8 cellular contexts compared by ENCODE assay signal in the genomic region with DNA sequence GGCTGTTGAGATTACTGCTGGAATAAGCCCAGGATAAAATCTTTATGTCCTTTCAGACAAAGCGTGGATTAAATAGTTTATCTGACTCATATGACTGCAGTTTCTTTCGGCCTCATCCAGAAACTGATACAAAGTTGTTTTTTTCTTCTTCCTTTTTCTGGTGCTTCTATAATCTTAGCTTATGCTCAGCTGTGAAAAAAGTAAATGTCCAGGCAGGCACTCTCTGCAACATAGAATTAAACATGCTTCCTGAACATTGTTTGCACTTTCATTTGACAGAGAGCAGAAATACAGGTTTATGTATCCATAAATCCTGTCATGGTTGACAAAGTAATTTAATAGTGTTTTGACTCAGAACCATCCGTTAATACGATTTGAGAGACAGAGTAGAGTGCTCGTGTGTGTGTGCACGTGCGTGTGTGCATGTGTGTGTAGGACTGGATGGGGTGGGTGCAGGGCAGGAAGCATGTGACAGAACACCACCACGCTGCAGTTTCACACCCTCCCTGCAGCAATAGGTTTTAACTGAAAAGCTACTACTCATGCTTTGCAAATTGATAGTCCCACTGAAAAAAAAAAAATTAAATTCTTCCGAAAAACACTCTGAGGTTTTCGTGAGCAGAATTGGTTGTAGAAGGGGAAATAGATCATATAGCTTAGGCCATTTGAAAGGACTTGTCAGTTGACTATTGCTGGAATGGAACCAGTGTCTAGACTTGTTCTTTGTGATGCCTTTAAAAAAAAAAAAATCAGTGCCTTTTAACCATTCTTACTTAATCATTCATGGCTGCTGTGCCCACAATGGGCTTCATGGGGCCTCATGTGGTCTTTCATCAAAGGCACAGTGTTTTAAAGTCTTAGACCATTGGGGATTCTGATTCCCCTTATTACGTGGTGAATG.
DNase-seq lines count a peak whose midpoint lies in the region; ATAC-seq and TF ChIP-seq lines count a peak whose summit lies in the region.

No MANE protein-coding gene starts in this region.

- H3F3A ChIP-seq in GM23248 (ENCODE audit: insufficient read depth): peaks cover 13% of the 10 kb centered on the region

- no peak overlapping the region for H2AFZ ChIP-seq in GM23248

- H3K27me3 ChIP-seq in endodermal cell (ENCODE audit: control insufficient read depth, insufficient read depth, low read length, poor library complexity, severe bottlenecking): no peaks in the 10 kb centered on the region
- H3K27me3 ChIP-seq in GM23248 (replicated peaks; ENCODE audit: insufficient read depth): no peaks in the 10 kb centered on the region

- peaks cover 39% of the 10 kb centered on the region for H3K4me1 Mint-ChIP-seq in activated CD4-positive, alpha-beta T cell treated with anti-CD3 and anti-CD28 coated beads, Interleukin-2, amount 10 ng/mL, durations not matched to agents 7 days and 5 days
- H3K4me1 Mint-ChIP-seq in endodermal cell: peaks cover 45% of the 10 kb centered on the region

- POLR2A ChIA-PET in activated CD4-positive, alpha-beta T cell treated with anti-CD3 and anti-CD28 coated beads, Interleukin-2, amount 10 ng/mL, durations not matched to agents 7 days and 5 days (lab: Charles Lee): interaction anchor here (0.6 kb wide), 1 partner anchor 512 kb away, joined by 4 read pairs; no protein-coding TSS in a partner anchor

- WGBS in endodermal cell (ENCODE audit: insufficient coverage in 1 of 2, insufficient read length in 1 of 2), 2 experiments: 73 to 90% methylated on average over 5 to 11 of the region's 11 CpGs
- WGBS in GM23248 (ENCODE audit: low coverage in 1 of 2, low lambda C conversion rate in 2 of 2, missing lambda C conversion rate in 2 of 2), 2 experiments: 84 to 90% methylated on average over 11 of the region's 11 CpGs

- H3K4me3 ChIP-seq in endodermal cell (ENCODE audit: low read length) (no peak overlapping the region), foreskin fibroblast (ENCODE audit: low read depth in 1 of 2, low read length in 2 of 2) (no peak overlapping the region), GM23248 (no peak overlapping the region)

- CTCF ChIA-PET in activated CD4-positive, alpha-beta T cell treated with anti-CD3 and anti-CD28 coated beads, Interleukin-2, amount 10 ng/mL, durations not matched to agents 7 days and 5 days (lab: Charles Lee): interaction anchor here (1.1 kb wide), 1 partner anchor 19 kb away, joined by 3 read pairs; no protein-coding TSS in a partner anchor

- H3K27ac Mint-ChIP-seq in activated CD4-positive, alpha-beta T cell treated with anti-CD3 and anti-CD28 coated beads, Interleukin-2, amount 10 ng/mL, durations not matched to agents 7 days and 5 days: peak overlapping the region; percentile 86
- H3K27ac Mint-ChIP-seq in endodermal cell: peak overlapping the region; percentile 10

- ATAC-seq in GM18498 (IDR thresholded peaks at IDR 0.05; ENCODE audit: unreplicated experiment): peak; percentile 96
- peak; percentile 89 for ATAC-seq in HG02588 (IDR thresholded peaks at IDR 0.05; ENCODE audit: unreplicated experiment)

- H3K4me3 Mint-ChIP-seq in activated CD4-positive, alpha-beta T cell treated with anti-CD3 and anti-CD28 coated beads, Interleukin-2, amount 10 ng/mL, durations not matched to agents 7 days and 5 days: peak overlapping the region; percentile 68
- H3K4me3 Mint-ChIP-seq in endodermal cell: no peak overlapping the region

- no peak for TF ChIP-seq CTCF in endodermal cell (conservative IDR thresholded peaks at IDR 0.05)
- TF ChIP-seq CTCF in foreskin fibroblast (IDR thresholded peaks at IDR 0.05; ENCODE audit: low read depth, low read length): no peak

- H3K27me3 Mint-ChIP-seq in activated CD4-positive, alpha-beta T cell treated with anti-CD3 and anti-CD28 coated beads, Interleukin-2, amount 10 ng/mL, durations not matched to agents 7 days and 5 days: no peaks in the 10 kb centered on the region
- no peaks in the 10 kb centered on the region for H3K27me3 Mint-ChIP-seq in endodermal cell (ENCODE audit: insufficient read depth)

- H3K4me2 ChIP-seq in GM23248 (ENCODE audit: unreplicated experiment): no peak overlapping the region

- no peaks in the 10 kb centered on the region for H3K9me3 Mint-ChIP-seq in activated CD4-positive, alpha-beta T cell treated with anti-CD3 and anti-CD28 coated beads, Interleukin-2, amount 10 ng/mL, durations not matched to agents 7 days and 5 days
- H3K9me3 Mint-ChIP-seq in endodermal cell: no peaks in the 10 kb centered on the region

- in situ Hi-C loops in GM23248 (cut with MboI): no loop called here

- H3K4me1 ChIP-seq in endodermal cell (ENCODE audit: control insufficient read depth, insufficient read depth, low read length) (no peaks in the 10 kb centered on the region), GM23248 (ENCODE audit: insufficient read depth) (peaks cover 16% of the 10 kb centered on the region)

- H3K36me3 ChIP-seq in endodermal cell (ENCODE audit: control insufficient read depth, insufficient read depth, low read length) (peaks cover 17% of the 10 kb centered on the region), GM23248 (ENCODE audit: low read depth) (no peaks in the 10 kb centered on the region)

- H3K36me3 Mint-ChIP-seq in activated CD4-positive, alpha-beta T cell treated with anti-CD3 and anti-CD28 coated beads, Interleukin-2, amount 10 ng/mL, durations not matched to agents 7 days and 5 days (ENCODE audit: low read depth): peaks cover 12% of the 10 kb centered on the region
- H3K36me3 Mint-ChIP-seq in endodermal cell (ENCODE audit: low read depth): peaks cover 5% of the 10 kb centered on the region

- H4K20me1 ChIP-seq in GM23248 (ENCODE audit: insufficient read depth): no peaks in the 10 kb centered on the region

- no peaks in the 10 kb centered on the region for H3K9me2 ChIP-seq in GM23248 (ENCODE audit: insufficient read depth)

- H3K9ac ChIP-seq in endodermal cell (ENCODE audit: extremely low read depth, low read length, poor library complexity, severe bottlenecking) (no peak overlapping the region), GM23248 (no peak overlapping the region)

- DNase-seq in NCI-H1417 (lab: John Stamatoyannopoulos, UW): peak; percentile 76 to 95 (median 76)
- DNase-seq in activated CD4-positive, alpha-beta T cell treated with anti-CD3 and anti-CD28 coated beads, Interleukin-2, amount 10 ng/mL, durations not matched to agents 7 days and 5 days: peak; percentile 68
- no peak for DNase-seq in endodermal cell
- peak in 7 of 10 donors; percentile 31 to 90 (median 49) for DNase-seq in posterior cingulate gyrus
- DNase-seq in foreskin fibroblast: no peak
- DNase-seq in GM23248: no peak

- H3K9me3 ChIP-seq in endodermal cell (ENCODE audit: control insufficient read depth, low read length): no peaks in the 10 kb centered on the region
- H3K9me3 ChIP-seq in GM23248 (ENCODE audit: low read depth): no peaks in the 10 kb centered on the region

- H3K27ac ChIP-seq in endodermal cell (ENCODE audit: low read depth, low read length): peak overlapping the region; percentile 94
- H3K27ac ChIP-seq in GM23248: no peak overlapping the region

- intact Hi-C loops in posterior cingulate gyrus (cut with DNase I): loop anchor here (10.0 kb wide), 1 partner anchor 69 kb away; no protein-coding TSS in a partner anchor

- H3K79me2 ChIP-seq in GM23248 (ENCODE audit: insufficient read depth): peaks cover 76% of the 10 kb centered on the region

Comparison
In these comparisons a context has a peak if more than half of its experiments do, and no peak if none do; other contexts are left out.
1. DNase-seq: peak in NCI-H1417 (3 of 3), activated CD4-positive, alpha-beta T cell treated with anti-CD3 and anti-CD28 coated beads, Interleukin-2, amount 10 ng/mL, durations not matched to agents 7 days and 5 days (single experiment) and posterior cingulate gyrus (7 of 10); none in endodermal cell (single experiment), foreskin fibroblast (0 of 2) and GM23248 (single experiment).